ENCODE assay signal across 8 cellular contexts in genomic region chr4:37827802-37828321, GRCh38. TPM values are rescaled to one million over a fixed set of nuclear protein-coding genes. Genes with fewer than 3 reads are reported as not detected.
DNase-seq lines count a peak whose midpoint lies in the region; ATAC-seq and TF ChIP-seq lines count a peak whose summit lies in the region.

No MANE protein-coding gene starts in this region.

- no peak for DNase-seq in activated CD4-positive, alpha-beta T cell treated with anti-CD3 and anti-CD28 coated beads, Interleukin-2, amount 10 ng/mL, durations not matched to agents 24 days and 14 days
- no peak for DNase-seq in activated CD4-positive, alpha-beta T cell treated with anti-CD3 and anti-CD28 coated beads for 1 hour
- DNase-seq in activated naive CD4-positive, alpha-beta T cell treated with anti-CD3 and anti-CD28 coated beads, Interleukin-2, amount 50 U/mL, for 72 hours (ENCODE audit: low spot score in 2 of 2): no peak
- DNase-seq in stomach (no peak), DMS153 (lab: John Stamatoyannopoulos, UW) (no peak)
- no peak for DNase-seq in stimulated activated CD4-positive, alpha-beta T cell treated with anti-CD3 and anti-CD28 coated beads, Interleukin-1b, Interleukin-23, amount 100 ng/mL, for 48 hours

- H3K36me3 ChIP-seq in stomach: peaks cover 17 to 31% (median 28%) of the 10 kb centered on the region in 4 donors

- H3K27me3 Mint-ChIP-seq in activated CD4-positive, alpha-beta T cell treated with anti-CD3 and anti-CD28 coated beads, Interleukin-2, amount 10 ng/mL, durations not matched to agents 24 days and 14 days: peaks cover 1% of the 10 kb centered on the region

- no peak for TF ChIP-seq CTCF in stomach (IDR thresholded peaks at IDR 0.05)

- no peak for TF ChIP-seq POLR2A in stomach (IDR thresholded peaks at IDR 0.05)

- no peak for TF ChIP-seq EP300 in stomach (IDR thresholded peaks at IDR 0.05)

- peak overlapping the region in 2 of 5 donors; percentile 88 to 90 for H3K27ac ChIP-seq in stomach

- peaks cover 36% of the 10 kb centered on the region for H3K36me3 Mint-ChIP-seq in activated CD4-positive, alpha-beta T cell treated with anti-CD3 and anti-CD28 coated beads, Interleukin-2, amount 10 ng/mL, durations not matched to agents 24 days and 14 days (ENCODE audit: low read depth)
- H3K36me3 Mint-ChIP-seq in activated naive CD4-positive, alpha-beta T cell treated with anti-CD3 and anti-CD28 coated beads, Interleukin-2, amount 50 U/mL, for 72 hours: peaks cover 43 to 54% of the 10 kb centered on the region in 2 donors

- WGBS in stomach, 5 donors: 32 to 47% (median 41%) methylated on average over 1 of the region's 1 CpG

- H3K27me3 ChIP-seq in stomach: no peaks in the 10 kb centered on the region

- peak overlapping the region; percentile 91 for H3K27ac Mint-ChIP-seq in activated CD4-positive, alpha-beta T cell treated with anti-CD3 and anti-CD28 coated beads, Interleukin-2, amount 10 ng/mL, durations not matched to agents 24 days and 14 days
- peak overlapping the region; percentile 90 to 92 for H3K27ac Mint-ChIP-seq in activated naive CD4-positive, alpha-beta T cell treated with anti-CD3 and anti-CD28 coated beads, Interleukin-2, amount 50 U/mL, for 72 hours

- H3K4me3 Mint-ChIP-seq in activated CD4-positive, alpha-beta T cell treated with anti-CD3 and anti-CD28 coated beads, Interleukin-2, amount 10 ng/mL, durations not matched to agents 24 days and 14 days: peak overlapping the region; percentile 95

- peaks cover 8 to 36% (median 23%) of the 10 kb centered on the region in 4 donors for H3K4me1 ChIP-seq in stomach

- H3K9me3 Mint-ChIP-seq in activated CD4-positive, alpha-beta T cell treated with anti-CD3 and anti-CD28 coated beads, Interleukin-2, amount 10 ng/mL, durations not matched to agents 24 days and 14 days: no peaks in the 10 kb centered on the region
- H3K9me3 Mint-ChIP-seq in activated naive CD4-positive, alpha-beta T cell treated with anti-CD3 and anti-CD28 coated beads, Interleukin-2, amount 50 U/mL, for 72 hours: no peaks in the 10 kb centered on the region

- intact Hi-C loops in activated CD4-positive, alpha-beta T cell treated with anti-CD3 and anti-CD28 coated beads, Interleukin-2, amount 10 ng/mL, durations not matched to agents 24 days and 14 days (cut with micrococcal nuclease): loop anchor here (2.0 to 5.0 kb wide), 2 partner anchors 44 to 149 kb away; no protein-coding TSS in a partner anchor
- intact Hi-C loops in stomach (cut with DNase I; ENCODE audit: low total_unique reads): loop anchor here (5.0 to 10.0 kb wide), 2 partner anchors 57 to 149 kb away; no protein-coding TSS in a partner anchor

- no peak for ATAC-seq in activated naive CD4-positive, alpha-beta T cell treated with anti-CD3 and anti-CD28 coated beads, Interleukin-2, amount 50 U/mL, for 72 hours
- no peak for ATAC-seq in GM19351 (IDR thresholded peaks at IDR 0.05; ENCODE audit: unreplicated experiment)

- H3K4me1 Mint-ChIP-seq in activated CD4-positive, alpha-beta T cell treated with anti-CD3 and anti-CD28 coated beads, Interleukin-2, amount 10 ng/mL, durations not matched to agents 24 days and 14 days: peaks cover 36% of the 10 kb centered on the region

- H3K4me3 ChIP-seq in iPS-18c (ENCODE audit: insufficient read depth, low read depth, low read length) (0 out of 2 replicates have a peak overlapping the region, but pooled peaks have one; percentile 74), stomach (peak overlapping the region; percentile 74 to 95 (median 88))

- H3K9me3 ChIP-seq in iPS-18c (ENCODE audit: control insufficient read depth, insufficient read depth, low read length) (no peaks in the 10 kb centered on the region), stomach (no peaks in the 10 kb centered on the region)

RNA-seq across cellular contexts. Expression of gene PGM2, which starts 1.4 kb away (rescaled TPM):
- total RNA-seq in activated CD4-positive, alpha-beta T cell treated with anti-CD3 and anti-CD28 coated beads, Interleukin-2, amount 10 ng/mL, durations not matched to agents 24 days and 14 days: 53.4 and 55.1 TPM in 2 replicates
- 10 to 100 TPM; 64.3 to 69.6 TPM for total RNA-seq in activated naive CD4-positive, alpha-beta T cell treated with anti-CD3 and anti-CD28 coated beads, Interleukin-2, amount 50 U/mL, for 72 hours
- total RNA-seq in stomach: 10 to 100 TPM in 4 of 5 donors, 1 to 10 TPM in 1; 8.7 to 53.1 (median 14.0) TPM
- polyA plus RNA-seq in stomach: 10 to 100 TPM in 1 of 3 donors, 1 to 10 TPM in 2; 7.4 to 16.8 (median 8.7) TPM
